ENCODE assay signal across 18 cellular contexts in the genomic region with DNA sequence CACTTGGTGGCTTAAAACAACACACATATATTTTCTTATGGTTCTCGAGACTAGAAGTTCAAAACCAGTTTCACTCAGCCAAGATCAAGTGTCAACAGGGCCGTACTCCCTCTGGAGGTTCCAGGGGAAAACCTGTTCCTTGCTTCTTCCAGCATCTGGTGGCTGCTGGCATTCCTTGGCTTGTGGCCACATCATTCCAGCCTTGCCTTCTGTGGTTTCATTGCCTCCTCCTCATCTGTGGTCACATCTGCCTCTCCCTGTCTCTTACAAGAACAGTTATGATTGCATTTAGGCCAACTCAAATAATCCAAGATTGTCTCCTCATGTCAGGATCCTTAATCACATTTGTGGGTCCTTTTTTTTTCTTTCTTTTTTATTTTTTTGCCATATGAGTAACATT.
DNase-seq lines count a peak whose midpoint lies in the region; ATAC-seq and TF ChIP-seq lines count a peak whose summit lies in the region.
"Had no signal": no experiment of that assay in that cellular context is flagged by ENCODE, and none has a peak within 500 bp of the region (broad histone marks: within the 10 kb centered on the region; RNA-seq: fewer than 3 reads in every experiment).

No MANE protein-coding gene starts in this region.

- no peak overlapping the region for H3K9ac ChIP-seq in mammary epithelial cell (ENCODE audit: insufficient read depth, low read length)

- dilution Hi-C loops in mammary epithelial cell (cut with HindIII; ENCODE audit: low sequenced_read_pairs): no loop called here

- WGBS in mammary epithelial cell (ENCODE audit: low coverage, missing lambda C conversion rate): 5% methylated on average over 2 of the region's 2 CpGs

- intact Hi-C loops in mammary epithelial cell (cut with micrococcal nuclease): no loop called here

- TF ChIP-seq CTCF in mammary epithelial cell (conservative IDR thresholded peaks at IDR 0.05 in 1 of 2, IDR thresholded peaks at IDR 0.05 in 1 of 2; ENCODE audit: extremely low read depth in 1 of 2, insufficient read depth in 1 of 2, low read depth in 1 of 2, low read length in 2 of 2): peak; percentile 7 to 22
- TF ChIP-seq CTCF in osteoblast (IDR thresholded peaks at IDR 0.05; ENCODE audit: extremely low read depth, low read depth, low read length): no peak

- ATAC-seq in HG03469 (IDR thresholded peaks at IDR 0.05; ENCODE audit: unreplicated experiment): no peak
- ATAC-seq: natural killer cell treated with Interleukin-12 subunit alpha and Interleukin-12 subunit beta and Interleukin-15 and Interleukin-18, amount 100 ng/mL, for 72 hours; stimulated activated naive CD8-positive, alpha-beta T cell treated with anti-CD3 and anti-CD28 coated beads, Interleukin-15, amount 100 ng/mL, for 72 hours had no signal

- in situ Hi-C loops in mammary epithelial cell (cut with MboI; ENCODE audit: low sequenced_read_pairs in 2 of 2): no loop called here

- H3K27ac ChIP-seq in mammary epithelial cell (ENCODE audit: insufficient read depth, low read depth, low read length) (no peak overlapping the region), osteoblast (ENCODE audit: low read depth, low read length) (no peak overlapping the region)
- H3K27ac ChIP-seq: adrenal gland had no signal

- peaks cover 5% of the 10 kb centered on the region for H3K9me3 ChIP-seq in mammary epithelial cell (replicated peaks; ENCODE audit: insufficient read depth, low read length)
- H3K9me3 ChIP-seq in osteoblast (ENCODE audit: low read depth, low read length): peaks cover 2% of the 10 kb centered on the region
- H3K9me3 ChIP-seq: adrenal gland had no signal

- no TSS peak for BruUV-seq in mammary epithelial cell (replicated peaks; lab: Mats Ljungman, UMichigan)

- DNase-seq in ELR (ENCODE audit: low read depth) (peak; percentile 62), M059J (ENCODE audit: low read depth) (peak; percentile 71), mammary epithelial cell (peak; percentile 92), osteoblast (ENCODE audit: insufficient read length, low spot score, missing footprints) (peak; percentile 60), kidney glomerular epithelial cell (lab: John Stamatoyannopoulos, UW) (no peak), T-helper 1 cell (no peak), OCI-M2 (lab: John Stamatoyannopoulos, UW; ENCODE audit: unreplicated experiment) (no peak)
- DNase-seq: activated CD4-positive, CD25-positive, alpha-beta regulatory T cell treated with anti-CD3 and anti-CD28 coated beads, Interleukin-2, amount 50 U/mL, for 72 hours; adrenal gland; CD4-positive, alpha-beta T cell; DMS79 treated with DMSO at 0.1 percent for 48 hours; glutamatergic neuron; NCI-H1105 treated with DMSO at 0.1 percent for 48 hours; Right ventricle myocardium superior; stimulated activated CD4-positive, alpha-beta T cell treated with anti-CD3 and anti-CD28 coated beads, Interleukin-15, amount 100 ng/mL, for 24 hours; stimulated activated naive CD8-positive, alpha-beta T cell treated with anti-CD3 and anti-CD28 coated beads, Interleukin-15, amount 100 ng/mL, for 72 hours had no signal

- H2AFZ ChIP-seq in mammary epithelial cell (ENCODE audit: low read depth, low read length) (no peak overlapping the region), osteoblast (ENCODE audit: low read length) (no peak overlapping the region)

- H3K79me2 ChIP-seq in mammary epithelial cell (ENCODE audit: insufficient read depth, low read length) (no peaks in the 10 kb centered on the region), osteoblast (ENCODE audit: insufficient read depth, low read length) (no peaks in the 10 kb centered on the region)

- H3K4me2 ChIP-seq in mammary epithelial cell (ENCODE audit: insufficient read depth, low read depth, low read length): no peak overlapping the region
- no peak overlapping the region for H3K4me2 ChIP-seq in osteoblast (ENCODE audit: insufficient read depth, low read length)

- H3K4me3 ChIP-seq in mammary epithelial cell (replicated peaks in 1 of 3; ENCODE audit: insufficient read depth in 1 of 3, low read depth in 2 of 3, low read length in 3 of 3) (no peak overlapping the region), osteoblast (ENCODE audit: insufficient read depth, low read length) (no peak overlapping the region)
- H3K4me3 ChIP-seq: adrenal gland had no signal

- H3K4me1 ChIP-seq in mammary epithelial cell (ENCODE audit: insufficient read depth, low read length) (peaks cover 3% of the 10 kb centered on the region), osteoblast (ENCODE audit: insufficient read depth, low read length) (peaks cover 3% of the 10 kb centered on the region)

- H4K20me1 ChIP-seq in mammary epithelial cell (ENCODE audit: insufficient read depth, low read length) (no peaks in the 10 kb centered on the region), osteoblast (ENCODE audit: insufficient read depth, low read length) (no peaks in the 10 kb centered on the region)

- H3K36me3 ChIP-seq in mammary epithelial cell (ENCODE audit: insufficient read depth, low read length): no peaks in the 10 kb centered on the region
- no peaks in the 10 kb centered on the region for H3K36me3 ChIP-seq in osteoblast (ENCODE audit: insufficient read depth, low read length)
- H3K36me3 ChIP-seq: adrenal gland had no signal

- H3K27me3 ChIP-seq in mammary epithelial cell (ENCODE audit: insufficient read depth, low read length) (no peaks in the 10 kb centered on the region), osteoblast (ENCODE audit: insufficient read depth, low read length) (no peaks in the 10 kb centered on the region)
- H3K27me3 ChIP-seq: adrenal gland had no signal

- CTCF ChIA-PET in mammary epithelial cell (lab: Charles Lee; ENCODE audit: low non-redundant PET): no interaction called here

Comparison
In these comparisons a context has a peak if more than half of its experiments do, and no peak if none do; other contexts are left out.
1. DNase-seq: peak in ELR (single experiment), M059J (single experiment), mammary epithelial cell (single experiment) and osteoblast (single experiment); none in kidney glomerular epithelial cell (single experiment), T-helper 1 cell (0 of 5) and OCI-M2 (single experiment).